10 cellular contexts compared by ENCODE assay signal in the genomic region with DNA sequence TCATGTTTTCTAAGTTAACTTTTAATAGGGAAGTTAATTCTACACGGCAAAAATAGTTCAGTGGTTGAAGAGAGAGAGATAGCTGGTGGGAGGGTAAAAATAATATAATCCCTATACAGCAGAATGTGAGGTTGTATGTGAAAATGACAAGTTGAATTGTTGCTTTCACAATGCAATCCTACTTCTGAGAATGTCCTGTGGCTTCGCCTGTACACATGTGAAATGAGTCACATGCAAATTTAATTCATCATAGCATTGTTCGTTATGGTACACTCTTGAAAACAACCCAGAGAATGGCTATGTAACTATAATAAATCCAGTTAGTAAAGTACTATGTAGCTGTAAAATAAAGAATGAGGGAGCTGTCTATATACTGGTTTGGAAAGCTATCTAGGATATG. TPM values are rescaled to one million over a fixed set of nuclear protein-coding genes. Genes with fewer than 3 reads are reported as not detected.
DNase-seq lines count a peak whose midpoint lies in the region; ATAC-seq and TF ChIP-seq lines count a peak whose summit lies in the region.
"Had no signal": no experiment of that assay in that cellular context is flagged by ENCODE, and none has a peak within 500 bp of the region (broad histone marks: within the 10 kb centered on the region; RNA-seq: fewer than 3 reads in every experiment).

No MANE protein-coding gene starts in this region.

- no peaks in the 10 kb centered on the region for H4K20me1 ChIP-seq in GM23338 (replicated peaks; ENCODE audit: insufficient read depth)

- H3K36me3 ChIP-seq in prostate gland: no peaks in the 10 kb centered on the region
- no peaks in the 10 kb centered on the region for H3K36me3 ChIP-seq in GM23338 (ENCODE audit: insufficient read depth)
- H3K36me3 ChIP-seq: cardiac muscle cell had no signal

- no peaks in the 10 kb centered on the region for H3K9me3 ChIP-seq in prostate gland

- WGBS in prostate gland: 52% methylated on average over 3 of the region's 3 CpGs

- H3K9me3 Mint-ChIP-seq in activated T-helper 2 cell treated with anti-CD3 and anti-CD28 coated beads, Interferon-gamma antibody, Interleukin-2, Interleukin-4, amounts not matched to agents 10 μg/mL and 5 μg/mL and 100 μg/mL, durations not matched to agents 14 hours and 24 hours and 36 hours: peaks cover 3% of the 10 kb centered on the region
- peaks cover 0 to 5% of the 10 kb centered on the region in 2 donors for H3K9me3 Mint-ChIP-seq in stimulated activated naive CD8-positive, alpha-beta T cell treated with anti-CD3 and anti-CD28 coated beads, Interleukin-15, amount 100 ng/mL, for 72 hours
- no peaks in the 10 kb centered on the region for H3K9me3 Mint-ChIP-seq in GM23338

- DNase-seq in activated naive CD4-positive, alpha-beta T cell treated with Interleukin-2 at 50 U/mL for 16 hours: peak; percentile 14
- no peak for DNase-seq in activated naive CD4-positive, alpha-beta T cell treated with anti-CD3 and anti-CD28 coated beads, Interleukin-2, amount 50 U/mL, for 16 hours
- no peak for DNase-seq in activated T-helper 2 cell treated with anti-CD3 and anti-CD28 coated beads, Interferon-gamma antibody, Interleukin-2, Interleukin-4, amounts not matched to agents 10 μg/mL and 5 μg/mL and 100 μg/mL, durations not matched to agents 14 hours and 24 hours and 36 hours (ENCODE audit: low spot score)
- peak in 1 of 2 donors; percentile 36 for DNase-seq in stimulated activated naive CD8-positive, alpha-beta T cell treated with anti-CD3 and anti-CD28 coated beads, Interleukin-15, amount 100 ng/mL, for 72 hours
- DNase-seq in prostate gland (ENCODE audit: low spot score) (no peak), GM23338 (ENCODE audit: low spot score) (no peak), H4 (ENCODE audit: low spot score) (no peak)
- DNase-seq: NCI-H1105 had no signal

- ATAC-seq in HG03025 (IDR thresholded peaks at IDR 0.05; ENCODE audit: low FRiP score, unreplicated experiment): peak; percentile 98
- peak; percentile 98 for ATAC-seq in stimulated activated naive CD8-positive, alpha-beta T cell treated with anti-CD3 and anti-CD28 coated beads, Interleukin-15, amount 100 ng/mL, for 72 hours
- no peak for ATAC-seq in GM23338

- H3K27me3 ChIP-seq in prostate gland (replicated peaks; ENCODE audit: insufficient read depth) (no peaks in the 10 kb centered on the region), GM23338 (ENCODE audit: insufficient read depth) (no peaks in the 10 kb centered on the region)
- H3K27me3 ChIP-seq: cardiac muscle cell had no signal

- TF ChIP-seq CTCF in prostate gland (IDR thresholded peaks at IDR 0.05) (no peak), GM23338 (conservative IDR thresholded peaks at IDR 0.05; ENCODE audit: low read depth in 2 of 2) (no peak)

- H3K4me3 ChIP-seq in prostate gland (no peak overlapping the region), GM23338 (no peak overlapping the region)
- H3K4me3 ChIP-seq: cardiac muscle cell had no signal

- H3K9me2 ChIP-seq in GM23338 (ENCODE audit: insufficient read depth): no peaks in the 10 kb centered on the region

- no peaks in the 10 kb centered on the region for H3K27me3 Mint-ChIP-seq in activated T-helper 2 cell treated with anti-CD3 and anti-CD28 coated beads, Interferon-gamma antibody, Interleukin-2, Interleukin-4, amounts not matched to agents 10 μg/mL and 5 μg/mL and 100 μg/mL, durations not matched to agents 14 hours and 24 hours and 36 hours (ENCODE audit: low read depth)
- no peaks in the 10 kb centered on the region for H3K27me3 Mint-ChIP-seq in stimulated activated naive CD8-positive, alpha-beta T cell treated with anti-CD3 and anti-CD28 coated beads, Interleukin-15, amount 100 ng/mL, for 72 hours
- no peaks in the 10 kb centered on the region for H3K27me3 Mint-ChIP-seq in GM23338 (ENCODE audit: insufficient read depth, low read depth, poor library complexity)

- peak overlapping the region; percentile 75 for H3K27ac Mint-ChIP-seq in activated T-helper 2 cell treated with anti-CD3 and anti-CD28 coated beads, Interferon-gamma antibody, Interleukin-2, Interleukin-4, amounts not matched to agents 10 μg/mL and 5 μg/mL and 100 μg/mL, durations not matched to agents 14 hours and 24 hours and 36 hours
- peak overlapping the region; percentile 2 to 48 for H3K27ac Mint-ChIP-seq in stimulated activated naive CD8-positive, alpha-beta T cell treated with anti-CD3 and anti-CD28 coated beads, Interleukin-15, amount 100 ng/mL, for 72 hours
- H3K27ac Mint-ChIP-seq in GM23338: no peak overlapping the region

- H3K27ac ChIP-seq in prostate gland: no peak overlapping the region
- H3K27ac ChIP-seq in GM23338 (ENCODE audit: low read depth): no peak overlapping the region
- H3K27ac ChIP-seq: cardiac muscle cell had no signal

- H3K4me3 Mint-ChIP-seq in activated T-helper 2 cell treated with anti-CD3 and anti-CD28 coated beads, Interferon-gamma antibody, Interleukin-2, Interleukin-4, amounts not matched to agents 10 μg/mL and 5 μg/mL and 100 μg/mL, durations not matched to agents 14 hours and 24 hours and 36 hours (ENCODE audit: low read depth): no peak overlapping the region
- H3K4me3 Mint-ChIP-seq in stimulated activated naive CD8-positive, alpha-beta T cell treated with anti-CD3 and anti-CD28 coated beads, Interleukin-15, amount 100 ng/mL, for 72 hours: peak overlapping the region; percentile 35 to 69
- H3K4me3 Mint-ChIP-seq in GM23338: no peak overlapping the region

- intact Hi-C loops in activated T-helper 2 cell treated with anti-CD3 and anti-CD28 coated beads, Interferon-gamma antibody, Interleukin-2, Interleukin-4, amounts not matched to agents 10 μg/mL and 5 μg/mL and 100 μg/mL, durations not matched to agents 14 hours and 24 hours and 36 hours (cut with micrococcal nuclease): loop anchor here (1.0 to 10.0 kb wide), 2 partner anchors 9 to 606 kb away; partner anchors contain the start of gene HDDC2
- intact Hi-C loops in prostate gland (cut with DNase I): no loop called here

- H2AFZ ChIP-seq in GM23338: no peak overlapping the region

- H3K36me3 Mint-ChIP-seq in activated T-helper 2 cell treated with anti-CD3 and anti-CD28 coated beads, Interferon-gamma antibody, Interleukin-2, Interleukin-4, amounts not matched to agents 10 μg/mL and 5 μg/mL and 100 μg/mL, durations not matched to agents 14 hours and 24 hours and 36 hours (ENCODE audit: low read depth): peaks cover 44% of the 10 kb centered on the region
- H3K36me3 Mint-ChIP-seq in GM23338 (ENCODE audit: low read depth): no peaks in the 10 kb centered on the region

- TF ChIP-seq POLR2A in prostate gland (IDR thresholded peaks at IDR 0.05): no peak

- no peaks in the 10 kb centered on the region for H3K4me1 ChIP-seq in prostate gland (replicated peaks)
- no peaks in the 10 kb centered on the region for H3K4me1 ChIP-seq in GM23338 (ENCODE audit: insufficient read depth)

- H3K4me2 ChIP-seq in GM23338: no peak overlapping the region

- 0 out of 2 replicates have a peak, but pooled peaks cover 3% of the 10 kb centered on the region for H3F3A ChIP-seq in GM23338 (replicated peaks; ENCODE audit: low read depth)

- H3K79me2 ChIP-seq in GM23338 (replicated peaks; ENCODE audit: insufficient read depth): no peaks in the 10 kb centered on the region

- H3K4me1 Mint-ChIP-seq in activated T-helper 2 cell treated with anti-CD3 and anti-CD28 coated beads, Interferon-gamma antibody, Interleukin-2, Interleukin-4, amounts not matched to agents 10 μg/mL and 5 μg/mL and 100 μg/mL, durations not matched to agents 14 hours and 24 hours and 36 hours (ENCODE audit: low read depth): peaks cover 32% of the 10 kb centered on the region
- peaks cover 40% of the 10 kb centered on the region for H3K4me1 Mint-ChIP-seq in stimulated activated naive CD8-positive, alpha-beta T cell treated with anti-CD3 and anti-CD28 coated beads, Interleukin-15, amount 100 ng/mL, for 72 hours
- peaks cover 8% of the 10 kb centered on the region; the same call in 1 of the 3 replicates for H3K4me1 Mint-ChIP-seq in GM23338

TF ChIP-seq in GM23338, 12 proteins besides CTCF, POLR2A, EP300 and RAD21 (continues in another document):
- no peak for TF ChIP-seq CREB1 (CRISPR knock-in tag; IDR thresholded peaks at IDR 0.05; ENCODE audit: low read depth)

RNA-seq across cellular contexts. Expression of gene HINT3, which starts 46.1 kb away (rescaled TPM):
- total RNA-seq in activated T-helper 2 cell treated with anti-CD3 and anti-CD28 coated beads, Interferon-gamma antibody, Interleukin-2, Interleukin-4, amounts not matched to agents 10 μg/mL and 5 μg/mL and 100 μg/mL, durations not matched to agents 14 hours and 24 hours and 36 hours: 7.1 and 7.9 TPM in 2 replicates
- total RNA-seq in prostate gland: 10 to 100 TPM; 29.5 to 40.9 TPM
- 8.0 and 10.3 TPM in 2 replicates for total RNA-seq in GM23338 (2014; rRNA removed; shearing (Covaris generic))
- polyA plus RNA-seq in GM23338 (2016; fragmentation: Nextera tagmentation; extraction: Ambion mirVana): 1.8 and 1.9 TPM in 2 replicates
- total RNA-seq in H4 (2014; rRNA removed; shearing (Covaris generic)): 10.0 and 10.6 TPM in 2 replicates

Comparison
In these comparisons a context has a peak if more than half of its experiments do, and no peak if none do; other contexts are left out.
1. H3K4me3 Mint-ChIP-seq: peak in stimulated activated naive CD8-positive, alpha-beta T cell treated with anti-CD3 and anti-CD28 coated beads, Interleukin-15, amount 100 ng/mL, for 72 hours (2 of 2); none in activated T-helper 2 cell treated with anti-CD3 and anti-CD28 coated beads, Interferon-gamma antibody, Interleukin-2, Interleukin-4, amounts not matched to agents 10 μg/mL and 5 μg/mL and 100 μg/mL, durations not matched to agents 14 hours and 24 hours and 36 hours (single experiment) and GM23338 (single experiment).